10 cellular contexts compared by ENCODE assay signal in the genomic region with DNA sequence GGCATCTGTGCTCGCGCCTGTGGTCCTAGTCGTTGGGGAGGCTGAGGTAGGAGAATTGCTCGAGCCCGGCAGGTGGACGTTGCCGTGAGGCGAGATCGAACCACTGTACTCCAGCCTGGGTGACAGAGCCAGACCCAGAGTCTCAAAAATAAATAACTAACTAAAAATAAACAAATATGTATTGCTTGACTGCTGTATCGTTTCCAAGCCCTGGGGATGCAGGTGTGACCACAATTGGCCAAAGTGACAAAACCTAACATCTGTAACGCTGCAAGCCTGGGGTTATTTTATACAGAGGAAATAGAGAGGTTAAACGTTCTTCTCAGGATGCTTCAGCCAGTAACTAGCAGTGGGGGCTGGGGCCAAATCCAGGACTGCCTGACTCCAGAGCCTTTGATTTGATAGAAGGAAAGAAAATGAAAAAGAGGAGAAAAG. TPM values are rescaled to one million over a fixed set of nuclear protein-coding genes. Genes with fewer than 3 reads are reported as not detected.
DNase-seq lines count a peak whose midpoint lies in the region; ATAC-seq and TF ChIP-seq lines count a peak whose summit lies in the region.
"Had no signal": no experiment of that assay in that cellular context is flagged by ENCODE, and none has a peak within 500 bp of the region (broad histone marks: within the 10 kb centered on the region; RNA-seq: fewer than 3 reads in every experiment).

No MANE protein-coding gene starts in this region.

- H3K4me3 ChIP-seq in suprapubic skin, result no peak overlapping the region

- no peaks in the 10 kb centered on the region for H3K9me3 Mint-ChIP-seq in activated T-cell treated with anti-CD3 and anti-CD28 coated beads, Interleukin-2, amount 50 U/mL, for 72 hours
- H3K9me3 Mint-ChIP-seq in activated T-helper 17 cell treated with anti-CD3 and anti-CD28 coated beads, Interleukin-2, amount 50 U/mL, for 72 hours, result no peaks in the 10 kb centered on the region

- peaks cover 20% of the 10 kb centered on the region for H3K4me1 ChIP-seq in suprapubic skin

- peaks cover 6% of the 10 kb centered on the region for H3K36me3 ChIP-seq in suprapubic skin

- H3K4me3 Mint-ChIP-seq in activated T-cell treated with anti-CD3 and anti-CD28 coated beads, Interleukin-2, amount 50 U/mL, for 72 hours, result peak overlapping the region; percentile 91 to 99
- H3K4me3 Mint-ChIP-seq in activated T-helper 17 cell treated with anti-CD3 and anti-CD28 coated beads, Interleukin-2, amount 50 U/mL, for 72 hours, result peak overlapping the region; percentile 86

- 82% methylated on average over 12 of the region's 12 CpGs for WGBS in suprapubic skin

- peak overlapping the region; percentile 97 for H3K27ac Mint-ChIP-seq in activated T-cell treated with anti-CD3 and anti-CD28 coated beads, Interleukin-2, amount 50 U/mL, for 72 hours
- H3K27ac Mint-ChIP-seq in activated T-helper 17 cell treated with anti-CD3 and anti-CD28 coated beads, Interleukin-2, amount 50 U/mL, for 72 hours, result peak overlapping the region; percentile 65

- TF ChIP-seq EP300 in suprapubic skin (IDR thresholded peaks at IDR 0.05), result no peak

- H3K27me3 Mint-ChIP-seq in activated T-cell treated with anti-CD3 and anti-CD28 coated beads, Interleukin-2, amount 50 U/mL, for 72 hours (ENCODE audit: low read depth), result no peaks in the 10 kb centered on the region
- no peaks in the 10 kb centered on the region for H3K27me3 Mint-ChIP-seq in activated T-helper 17 cell treated with anti-CD3 and anti-CD28 coated beads, Interleukin-2, amount 50 U/mL, for 72 hours

- H3K9me3 ChIP-seq in suprapubic skin, result no peaks in the 10 kb centered on the region

- no peak for ATAC-seq in activated T-cell treated with anti-CD3 and anti-CD28 coated beads, Interleukin-2, amount 50 U/mL, for 72 hours (replicated peaks in 1 of 2)
- peak; percentile 49 for ATAC-seq in HG03066 (IDR thresholded peaks at IDR 0.05; ENCODE audit: low read depth, unreplicated experiment)
- ATAC-seq in activated T-helper 17 cell treated with anti-CD3 and anti-CD28 coated beads, Interleukin-2, amount 50 U/mL, for 72 hours (replicated peaks), result no peak
- ATAC-seq in HG03469 (IDR thresholded peaks at IDR 0.05; ENCODE audit: unreplicated experiment), result no peak

- H3K4me1 Mint-ChIP-seq in activated T-cell treated with anti-CD3 and anti-CD28 coated beads, Interleukin-2, amount 50 U/mL, for 72 hours (ENCODE audit: low read depth), result peaks cover 29% of the 10 kb centered on the region
- H3K4me1 Mint-ChIP-seq in activated T-helper 17 cell treated with anti-CD3 and anti-CD28 coated beads, Interleukin-2, amount 50 U/mL, for 72 hours, result peaks cover 5% of the 10 kb centered on the region

- TF ChIP-seq CTCF in suprapubic skin (IDR thresholded peaks at IDR 0.05), result no peak

- H3K27me3 ChIP-seq in suprapubic skin, result no peaks in the 10 kb centered on the region

- H3K27ac ChIP-seq in suprapubic skin, result peak overlapping the region; percentile 94

- peaks cover 19 to 31% of the 10 kb centered on the region in 2 donors for H3K36me3 Mint-ChIP-seq in activated T-cell treated with anti-CD3 and anti-CD28 coated beads, Interleukin-2, amount 50 U/mL, for 72 hours (ENCODE audit: insufficient read depth in 2 of 2)
- H3K36me3 Mint-ChIP-seq in activated T-helper 17 cell treated with anti-CD3 and anti-CD28 coated beads, Interleukin-2, amount 50 U/mL, for 72 hours (ENCODE audit: low read depth), result peaks cover 38% of the 10 kb centered on the region

- no peak for TF ChIP-seq POLR2A in suprapubic skin (IDR thresholded peaks at IDR 0.05)

- no peak for DNase-seq in activated T-cell treated with anti-CD3 and anti-CD28 coated beads, Interleukin-2, amount 50 U/mL, for 72 hours
- DNase-seq in activated T-cell treated with anti-CD3 and anti-CD28 coated beads for 4 hours, result no peak
- no peak for DNase-seq in suprapubic skin (ENCODE audit: low spot score in 2 of 2)
- no peak for DNase-seq in OCI-M2 (lab: John Stamatoyannopoulos, UW; ENCODE audit: unreplicated experiment)
- DNase-seq in dedifferentiated amniotic fluid mesenchymal stem cell (ENCODE audit: extremely low spot score), result no peak
- DNase-seq: H7, NCI-H446 treated with DMSO at 0.1 percent for 48 hours had no signal

RNA-seq across cellular contexts. Expression of a gene that starts 1.9 kb away (rescaled TPM):
- 100 to 1,000 TPM; 409 to 541 TPM for total RNA-seq in activated T-cell treated with anti-CD3 and anti-CD28 coated beads, Interleukin-2, amount 50 U/mL, for 72 hours
- total RNA-seq in activated T-helper 17 cell treated with anti-CD3 and anti-CD28 coated beads, Interleukin-2, amount 50 U/mL, for 72 hours, result 100 to 1,000 TPM; 277 to 473 TPM
- 100 to 1,000 TPM; 152 to 180 (median 167) TPM for total RNA-seq in suprapubic skin

RNA-seq across cellular contexts. Expression of a gene that starts 45.0 kb away (rescaled TPM):
- total RNA-seq in activated T-cell treated with anti-CD3 and anti-CD28 coated beads, Interleukin-2, amount 50 U/mL, for 72 hours, result 10 to 100 TPM; 30.7 to 34.4 TPM
- 10 to 100 TPM; 24.4 to 34.3 TPM for total RNA-seq in activated T-helper 17 cell treated with anti-CD3 and anti-CD28 coated beads, Interleukin-2, amount 50 U/mL, for 72 hours
- 10 to 100 TPM; 23.0 to 33.8 (median 27.0) TPM for total RNA-seq in suprapubic skin
